Comparison of ENCODE assay signal across 8 cellular contexts in the genomic region with DNA sequence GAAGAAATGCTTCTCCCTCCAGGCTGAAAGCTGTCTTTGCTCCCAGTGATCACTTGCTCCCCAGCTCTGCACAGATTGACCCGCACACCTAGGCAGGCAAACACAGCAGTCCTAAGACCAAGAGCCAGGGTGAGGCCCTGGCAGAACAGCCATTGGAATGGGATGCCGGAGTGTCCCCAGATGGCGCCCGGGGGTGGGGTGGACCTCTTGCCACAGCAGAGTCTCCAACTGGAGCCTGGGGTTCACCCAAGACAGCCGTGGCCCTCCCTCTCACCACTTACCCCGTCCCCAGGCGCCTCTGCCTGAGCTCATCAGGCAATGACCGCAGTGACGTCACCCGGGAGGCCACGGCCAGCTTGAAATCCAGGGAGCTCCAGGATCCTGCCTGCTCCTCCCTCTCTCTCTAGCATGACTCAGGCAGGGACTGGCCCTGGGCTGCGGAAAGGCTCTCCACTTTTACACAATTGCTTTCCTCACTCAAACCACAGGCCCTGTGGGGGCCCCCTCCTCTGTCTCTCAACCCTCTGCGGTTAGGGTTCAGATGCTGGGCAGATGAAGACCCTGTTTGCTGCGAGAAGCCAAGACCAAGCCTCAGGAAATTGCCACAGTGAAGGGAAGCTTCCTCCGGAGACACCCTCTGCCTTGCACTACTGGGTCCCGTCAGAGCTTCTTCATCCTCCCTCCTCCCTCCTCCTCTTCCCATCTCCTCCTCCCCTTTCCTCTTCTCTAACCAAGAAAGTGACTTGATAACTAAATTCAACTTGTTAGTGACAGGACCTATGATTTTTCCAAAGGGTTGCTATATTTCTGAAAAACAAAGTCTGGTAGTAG.
DNase-seq lines count a peak whose midpoint lies in the region; ATAC-seq and TF ChIP-seq lines count a peak whose summit lies in the region.

No MANE protein-coding gene starts in this region.

- peak; percentile 99 for ATAC-seq in SK-N-SH treated with all-trans-retinoic acid at 6 μM for 48 hours
- no peak for ATAC-seq in HG03460 (IDR thresholded peaks at IDR 0.05; ENCODE audit: unreplicated experiment)
- ATAC-seq in GM18502 (IDR thresholded peaks at IDR 0.05; ENCODE audit: poor library complexity, unreplicated experiment) = no peak

- H3K4me3 ChIP-seq in retinal pigment epithelial cell (ENCODE audit: low read length) = peak overlapping the region; percentile 20

- no peak for TF ChIP-seq CTCF in retinal pigment epithelial cell (conservative IDR thresholded peaks at IDR 0.05; ENCODE audit: low read depth, low read length)

- peak; percentile 31 for DNase-seq in activated naive CD4-positive, alpha-beta T cell treated with Interleukin-2 at 50 U/mL for 16 hours
- no peak for DNase-seq in activated naive CD4-positive, alpha-beta T cell treated with anti-CD3 and anti-CD28 coated beads, Interleukin-2, amount 50 U/mL, for 16 hours
- DNase-seq in astrocyte of the hippocampus (ENCODE audit: low read depth, low spot score) (peak; percentile 99), hepatic stellate cell (ENCODE audit: low spot score) (peak; percentile 98), retinal pigment epithelial cell (ENCODE audit: low read depth) (peak; percentile 99)

TF ChIP-seq in SK-N-SH treated with all-trans-retinoic acid at 6 μM for 48 hours, 23 proteins besides CTCF, POLR2A, EP300 and RAD21:
- TF ChIP-seq TOX (CRISPR knock-in tag; IDR thresholded peaks at IDR 0.05; ENCODE audit: borderline replicate concordance) (no peak), OSR1 (CRISPR knock-in tag; IDR thresholded peaks at IDR 0.05) (no peak), PPARA (CRISPR knock-in tag; IDR thresholded peaks at IDR 0.05; ENCODE audit: borderline replicate concordance) (no peak), ZC3H10 (CRISPR knock-in tag; IDR thresholded peaks at IDR 0.05) (no peak), SNAI2 (CRISPR knock-in tag; IDR thresholded peaks at IDR 0.05) (no peak), ZNF565 (CRISPR knock-in tag; conservative IDR thresholded peaks at IDR 0.05; ENCODE audit: low read depth) (no peak), PATZ1 (CRISPR knock-in tag; IDR thresholded peaks at IDR 0.05; ENCODE audit: borderline replicate concordance) (0 out of 2 replicates have a peak, but pooled peaks have one; percentile 24)
- TF ChIP-seq, protein P1, sequence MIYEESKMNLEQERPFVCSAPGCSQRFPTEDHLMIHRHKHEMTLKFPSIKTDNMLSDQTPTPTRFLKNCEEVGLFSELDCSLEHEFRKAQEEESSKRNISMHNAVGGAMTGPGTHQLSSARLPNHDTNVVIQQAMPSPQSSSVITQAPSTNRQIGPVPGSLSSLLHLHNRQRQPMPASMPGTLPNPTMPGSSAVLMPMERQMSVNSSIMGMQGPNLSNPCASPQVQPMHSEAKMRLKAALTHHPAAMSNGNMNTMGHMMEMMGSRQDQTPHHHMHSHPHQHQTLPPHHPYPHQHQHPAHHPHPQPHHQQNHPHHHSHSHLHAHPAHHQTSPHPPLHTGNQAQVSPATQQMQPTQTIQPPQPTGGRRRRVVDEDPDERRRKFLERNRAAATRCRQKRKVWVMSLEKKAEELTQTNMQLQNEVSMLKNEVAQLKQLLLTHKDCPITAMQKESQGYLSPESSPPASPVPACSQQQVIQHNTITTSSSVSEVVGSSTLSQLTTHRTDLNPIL (CRISPR knock-in tag; IDR thresholded peaks at IDR 0.05; ENCODE audit: low read depth) = no peak
